In genomic region chrX:16671005-16671404, GRCh38 we compare ENCODE assay signal across 9 cellular contexts. TPM values are rescaled to one million over a fixed set of nuclear protein-coding genes. Genes with fewer than 3 reads are reported as not detected.
DNase-seq lines count a peak whose midpoint lies in the region; ATAC-seq and TF ChIP-seq lines count a peak whose summit lies in the region.
"Had no signal": no experiment of that assay in that cellular context is flagged by ENCODE, and none has a peak within 500 bp of the region (broad histone marks: within the 10 kb centered on the region; RNA-seq: fewer than 3 reads in every experiment).

No MANE protein-coding gene starts in this region.

- no peak overlapping the region for H3K4me3 ChIP-seq in GM06990 (replicated peaks; ENCODE audit: low read depth, low read length)

- H3K27ac Mint-ChIP-seq in T-helper 2 cell treated with Interferon-gamma antibody and Interleukin-4, amounts not matched to agents 5 μg/mL and 100 μg/mL, for 36 hours = no peak overlapping the region
- H3K27ac Mint-ChIP-seq: stimulated activated naive CD8-positive, alpha-beta T cell treated with anti-CD3 and anti-CD28 coated beads, Interleukin-15, Interleukin-2, amounts not matched to agents 100 ng/mL and 50 ng/mL, for 24 hours had no signal

- in situ Hi-C loops in T47D (cut with HindIII; ENCODE audit: low pct_unique_long_range_greater_than_20kb, low sequenced_read_pairs) = no loop called here

- no peak overlapping the region for H3K4me3 Mint-ChIP-seq in T-helper 2 cell treated with Interferon-gamma antibody and Interleukin-4, amounts not matched to agents 5 μg/mL and 100 μg/mL, for 36 hours
- H3K4me3 Mint-ChIP-seq: stimulated activated naive CD8-positive, alpha-beta T cell treated with anti-CD3 and anti-CD28 coated beads, Interleukin-15, Interleukin-2, amounts not matched to agents 100 ng/mL and 50 ng/mL, for 24 hours had no signal

- TF ChIP-seq CTCF in GM06990 (IDR thresholded peaks at IDR 0.05; ENCODE audit: insufficient read depth, low read length, poor library complexity, severe bottlenecking) = peak; percentile 39

- no peaks in the 10 kb centered on the region for H3K27me3 ChIP-seq in GM06990 (replicated peaks; ENCODE audit: control insufficient read depth, insufficient read depth, low read length)

- H3K36me3 Mint-ChIP-seq in T-helper 2 cell treated with Interferon-gamma antibody and Interleukin-4, amounts not matched to agents 5 μg/mL and 100 μg/mL, for 36 hours (ENCODE audit: low read depth) = no peaks in the 10 kb centered on the region

- H3K9me3 Mint-ChIP-seq in T-helper 2 cell treated with Interferon-gamma antibody and Interleukin-4, amounts not matched to agents 5 μg/mL and 100 μg/mL, for 36 hours = no peaks in the 10 kb centered on the region
- H3K9me3 Mint-ChIP-seq: stimulated activated naive CD8-positive, alpha-beta T cell treated with anti-CD3 and anti-CD28 coated beads, Interleukin-15, Interleukin-2, amounts not matched to agents 100 ng/mL and 50 ng/mL, for 24 hours had no signal

- H3K36me3 ChIP-seq in GM06990 (ENCODE audit: control insufficient read depth, insufficient read depth, low read length) = no peaks in the 10 kb centered on the region; the same call in none of the 2 replicates

- no peak for ATAC-seq in HG03196 (IDR thresholded peaks at IDR 0.05; ENCODE audit: unreplicated experiment)

- H3K4me1 Mint-ChIP-seq in T-helper 2 cell treated with Interferon-gamma antibody and Interleukin-4, amounts not matched to agents 5 μg/mL and 100 μg/mL, for 36 hours (ENCODE audit: low read depth) = no peaks in the 10 kb centered on the region

- DNase-seq in AG08395 (ENCODE audit: low spot score) (peak; percentile 74), GM06990 (ENCODE audit: extremely low read depth, insufficient read length) (no peak), NOMO-1 (lab: John Stamatoyannopoulos, UW; ENCODE audit: unreplicated experiment in 2 of 2) (peak; percentile 39 to 58), T47D (ENCODE audit: low read depth in 1 of 2, low spot score in 1 of 2) (peak; percentile 54 to 87), lung microvascular endothelial cell (ENCODE audit: low read depth in 2 of 2) (peak; percentile 66 to 72), KG1 (lab: John Stamatoyannopoulos, UW) (no peak)
- no peak for DNase-seq in T-helper 2 cell treated with Interferon-gamma antibody and Interleukin-4, amounts not matched to agents 5 μg/mL and 100 μg/mL, for 36 hours (ENCODE audit: low spot score)

- H3K27me3 Mint-ChIP-seq in T-helper 2 cell treated with Interferon-gamma antibody and Interleukin-4, amounts not matched to agents 5 μg/mL and 100 μg/mL, for 36 hours (ENCODE audit: low read depth) = no peaks in the 10 kb centered on the region
- H3K27me3 Mint-ChIP-seq: stimulated activated naive CD8-positive, alpha-beta T cell treated with anti-CD3 and anti-CD28 coated beads, Interleukin-15, Interleukin-2, amounts not matched to agents 100 ng/mL and 50 ng/mL, for 24 hours had no signal

RNA-seq across cellular contexts. Expression of gene S100G, which starts 21.0 kb away (rescaled TPM):
- not detected in 2 replicates for total RNA-seq in lung microvascular endothelial cell

RNA-seq across cellular contexts. Expression of gene CTPS2, which starts 41.5 kb away (rescaled TPM):
- 9.2 and 11.1 TPM in 2 replicates for total RNA-seq in lung microvascular endothelial cell

RNA-seq across cellular contexts. Expression of gene SYAP1, which starts 48.4 kb away (rescaled TPM):
- total RNA-seq in lung microvascular endothelial cell = 22.4 and 22.6 TPM in 2 replicates

Comparison
In these comparisons a context has a peak if more than half of its experiments do, and no peak if none do; other contexts are left out.
1. DNase-seq: peak in AG08395 (single experiment), NOMO-1 (2 of 2), T47D (2 of 2) and lung microvascular endothelial cell (2 of 2); none in GM06990 (single experiment), KG1 (single experiment) and T-helper 2 cell treated with Interferon-gamma antibody and Interleukin-4, amounts not matched to agents 5 μg/mL and 100 μg/mL, for 36 hours (single experiment).